In genomic region chrY:17827155-17827554, GRCh38 we compare ENCODE assay signal across 14 cellular contexts. TPM values are rescaled to one million over a fixed set of nuclear protein-coding genes. Genes with fewer than 3 reads are reported as not detected.
"Had no signal": no experiment of that assay in that cellular context is flagged by ENCODE, and none has a peak within 500 bp of the region (broad histone marks: within the 10 kb centered on the region; RNA-seq: fewer than 3 reads in every experiment).

No MANE protein-coding gene starts in this region.

RNA-seq across cellular contexts. Expression of gene CDY2B, which starts 52.9 kb away (rescaled TPM):
- total RNA-seq: activated B cell treated with CpG ODN at 0.5 μM for 24 hours; activated CD4-positive, alpha-beta memory T cell treated with anti-CD3 and anti-CD28 coated beads for 36 hours; activated CD4-positive, alpha-beta memory T cell treated with anti-CD3 and anti-CD28 coated beads, Interleukin-2, amount 10 ng/mL, durations not matched to agents 7 days and 5 days; activated CD4-positive, alpha-beta T cell treated with anti-CD3 and anti-CD28 coated beads for 36 hours; activated CD4-positive, alpha-beta T cell treated with anti-CD3 and anti-CD28 coated beads, Interleukin-2, amount 10 ng/mL, durations not matched to agents 24 days and 14 days; activated CD4-positive, alpha-beta T cell treated with anti-CD3 and anti-CD28 coated beads, Interleukin-2, amount 10 ng/mL, durations not matched to agents 7 days and 5 days; activated CD8-positive, alpha-beta memory T cell treated with anti-CD3 and anti-CD28 coated beads for 36 hours; activated CD8-positive, alpha-beta memory T cell treated with anti-CD3 and anti-CD28 coated beads, Interleukin-2, amount 10 ng/mL, durations not matched to agents 7 days and 5 days; activated CD8-positive, alpha-beta T cell treated with anti-CD3 and anti-CD28 coated beads for 36 hours; activated CD8-positive, alpha-beta T cell treated with anti-CD3 and anti-CD28 coated beads, Interleukin-2, amount 10 ng/mL, durations not matched to agents 7 days and 5 days; T-cell; T-helper 1 cell treated with Interleukin-12 subunit alpha and Interleukin-12 subunit beta and Interleukin-4 antibody, amounts not matched to agents 30 ng/mL and 1 ng/mL, for 36 hours; T-helper 17 cell; T-helper 2 cell treated with Interferon-gamma antibody and Interleukin-4, amounts not matched to agents 100 ng/mL and 5 ng/mL, for 36 hours had no signal
